Comparison of ENCODE assay signal across 9 cellular contexts in the genomic region with DNA sequence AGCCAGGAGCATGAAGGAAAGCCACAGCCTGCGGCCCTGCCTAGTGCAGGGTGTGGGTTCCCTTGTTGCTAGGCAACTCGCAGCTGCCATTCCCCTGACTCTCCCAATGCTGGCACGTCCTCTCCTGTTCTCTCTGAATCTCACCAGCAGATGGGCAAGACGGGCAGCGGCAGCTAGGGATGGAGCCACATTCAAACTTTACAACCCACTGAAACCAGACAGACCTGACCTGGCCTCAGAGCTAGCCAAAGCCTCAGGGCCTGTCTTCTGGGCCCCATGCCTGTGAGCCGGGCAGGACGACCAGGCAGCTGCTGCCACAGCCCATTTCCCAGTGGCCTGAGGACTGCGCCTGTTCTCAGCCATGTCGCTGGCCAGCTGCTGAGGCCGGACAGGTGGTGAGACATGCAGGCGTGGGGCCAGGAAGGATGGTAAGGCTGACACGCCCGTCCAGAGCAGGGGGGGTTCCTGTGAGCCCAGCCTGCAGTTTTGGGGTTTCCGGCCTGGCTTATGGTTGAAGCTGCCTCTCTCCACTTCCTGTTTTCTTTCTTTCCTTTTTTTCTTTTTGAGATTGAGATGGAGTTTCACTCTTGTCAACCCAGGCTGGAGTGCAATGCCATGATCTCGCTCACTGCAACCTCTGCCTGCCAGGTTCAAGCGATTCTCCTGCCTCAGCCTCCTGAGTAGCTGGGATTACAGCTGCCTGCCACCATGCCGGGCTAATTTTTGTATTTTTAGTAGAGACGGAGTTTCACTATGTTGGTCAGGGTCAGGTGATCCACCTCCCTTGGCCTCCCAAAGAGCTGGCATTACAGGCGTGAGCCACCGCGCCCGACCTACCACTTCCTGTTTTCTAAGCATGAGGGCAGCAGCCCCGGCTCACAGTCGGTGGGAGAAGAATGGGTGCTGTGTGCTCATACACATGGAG. TPM values are rescaled to one million over a fixed set of nuclear protein-coding genes. Genes with fewer than 3 reads are reported as not detected.
DNase-seq lines count a peak whose midpoint lies in the region; ATAC-seq lines count a peak whose summit lies in the region.
"Had no signal": no experiment of that assay in that cellular context is flagged by ENCODE, and none has a peak within 500 bp of the region (broad histone marks: within the 10 kb centered on the region; RNA-seq: fewer than 3 reads in every experiment).

No MANE protein-coding gene starts in this region.

- intact Hi-C loops in sciatic nerve (cut with DNase I): no loop called here

- H3K4me3 Mint-ChIP-seq in activated T-cell treated with anti-CD3 and anti-CD28 coated beads, Interleukin-2, amount 50 U/mL, for 72 hours: peak overlapping the region; percentile 93 to 100
- peak overlapping the region; percentile 96 for H3K4me3 Mint-ChIP-seq in stimulated activated effector memory CD8-positive, alpha-beta T cell treated with anti-CD3 and anti-CD28 coated beads, Interleukin-12 subunit alpha, Interleukin-12 subunit beta, amount 100 ng/mL, for 72 hours
- H3K4me3 Mint-ChIP-seq: neural crest cell had no signal

- no peaks in the 10 kb centered on the region for H3K27me3 ChIP-seq in layer of hippocampus (ENCODE audit: control insufficient read depth, insufficient read depth, low read length)

- ATAC-seq in GM19438 (IDR thresholded peaks at IDR 0.05; ENCODE audit: low read depth, unreplicated experiment) (peak; percentile 64), GM21723 (IDR thresholded peaks at IDR 0.05; ENCODE audit: unreplicated experiment) (no peak), sciatic nerve (no peak)
- peak; percentile 35 for ATAC-seq in activated T-cell treated with anti-CD3 and anti-CD28 coated beads, Interleukin-2, amount 50 U/mL, for 72 hours (replicated peaks in 1 of 2)
- ATAC-seq in stimulated activated effector memory CD8-positive, alpha-beta T cell treated with anti-CD3 and anti-CD28 coated beads, Interleukin-12 subunit alpha, Interleukin-12 subunit beta, amount 100 ng/mL, for 72 hours: peak; percentile 56

- H3K4me1 Mint-ChIP-seq in activated T-cell treated with anti-CD3 and anti-CD28 coated beads, Interleukin-2, amount 50 U/mL, for 72 hours (ENCODE audit: low read depth): peaks cover 58% of the 10 kb centered on the region
- peaks cover 58% of the 10 kb centered on the region for H3K4me1 Mint-ChIP-seq in stimulated activated effector memory CD8-positive, alpha-beta T cell treated with anti-CD3 and anti-CD28 coated beads, Interleukin-12 subunit alpha, Interleukin-12 subunit beta, amount 100 ng/mL, for 72 hours

- DNase-seq in NOMO-1 treated with DMSO at 0.1 percent for 48 hours (lab: John Stamatoyannopoulos, UW; ENCODE audit: unreplicated experiment): peak; percentile 90
- peak; percentile 76 to 79 for DNase-seq in activated T-cell treated with anti-CD3 and anti-CD28 coated beads, Interleukin-2, amount 50 U/mL, for 72 hours
- peak; percentile 48 to 83 for DNase-seq in stimulated activated effector memory CD8-positive, alpha-beta T cell treated with anti-CD3 and anti-CD28 coated beads, Interleukin-12 subunit alpha, Interleukin-12 subunit beta, amount 100 ng/mL, for 72 hours (ENCODE audit: low spot score in 2 of 2)
- no peak for DNase-seq in NCI-H345 treated with DMSO at 0.1 percent for 48 hours (lab: John Stamatoyannopoulos, UW; ENCODE audit: unreplicated experiment)
- DNase-seq in sciatic nerve (ENCODE audit: low spot score): no peak

- peak overlapping the region; percentile 99 for H3K27ac Mint-ChIP-seq in activated T-cell treated with anti-CD3 and anti-CD28 coated beads, Interleukin-2, amount 50 U/mL, for 72 hours
- H3K27ac Mint-ChIP-seq in stimulated activated effector memory CD8-positive, alpha-beta T cell treated with anti-CD3 and anti-CD28 coated beads, Interleukin-12 subunit alpha, Interleukin-12 subunit beta, amount 100 ng/mL, for 72 hours: peak overlapping the region; percentile 99

- H3K27ac ChIP-seq in layer of hippocampus (ENCODE audit: low read depth, low read length): peak overlapping the region; percentile 77

- no peaks in the 10 kb centered on the region for H3K27me3 Mint-ChIP-seq in activated T-cell treated with anti-CD3 and anti-CD28 coated beads, Interleukin-2, amount 50 U/mL, for 72 hours (ENCODE audit: low read depth)

- H3K36me3 Mint-ChIP-seq in activated T-cell treated with anti-CD3 and anti-CD28 coated beads, Interleukin-2, amount 50 U/mL, for 72 hours (ENCODE audit: insufficient read depth in 2 of 2): peaks cover 19 to 42% of the 10 kb centered on the region in 2 donors
- H3K36me3 Mint-ChIP-seq in stimulated activated effector memory CD8-positive, alpha-beta T cell treated with anti-CD3 and anti-CD28 coated beads, Interleukin-12 subunit alpha, Interleukin-12 subunit beta, amount 100 ng/mL, for 72 hours: peaks cover 92% of the 10 kb centered on the region

- no peaks in the 10 kb centered on the region for H3K9me3 Mint-ChIP-seq in activated T-cell treated with anti-CD3 and anti-CD28 coated beads, Interleukin-2, amount 50 U/mL, for 72 hours
- H3K9me3 Mint-ChIP-seq in stimulated activated effector memory CD8-positive, alpha-beta T cell treated with anti-CD3 and anti-CD28 coated beads, Interleukin-12 subunit alpha, Interleukin-12 subunit beta, amount 100 ng/mL, for 72 hours: no peaks in the 10 kb centered on the region
- H3K9me3 Mint-ChIP-seq: neural crest cell had no signal

RNA-seq across cellular contexts. Expression of a gene that starts 4.1 kb away (rescaled TPM):
- 100 to 1,000 TPM; 175 to 179 TPM for total RNA-seq in activated T-cell treated with anti-CD3 and anti-CD28 coated beads, Interleukin-2, amount 50 U/mL, for 72 hours
- total RNA-seq in sciatic nerve: 207 TPM

RNA-seq across cellular contexts. Expression of a gene that starts 42.3 kb away (rescaled TPM):
- 10 to 100 TPM; 10.6 to 16.6 TPM for total RNA-seq in activated T-cell treated with anti-CD3 and anti-CD28 coated beads, Interleukin-2, amount 50 U/mL, for 72 hours
- 11.1 TPM for total RNA-seq in sciatic nerve

RNA-seq across cellular contexts. Expression of a gene that starts 45.9 kb away (rescaled TPM):
- 100 to 1,000 TPM in 1 of 2 donors, 10 to 100 TPM in 1; 96.8 to 127 TPM for total RNA-seq in activated T-cell treated with anti-CD3 and anti-CD28 coated beads, Interleukin-2, amount 50 U/mL, for 72 hours
- 55.5 TPM for total RNA-seq in sciatic nerve

RNA-seq across cellular contexts. Expression of a gene that starts 50.9 kb away (rescaled TPM):
- total RNA-seq in activated T-cell treated with anti-CD3 and anti-CD28 coated beads, Interleukin-2, amount 50 U/mL, for 72 hours: 100 to 1,000 TPM; 144 to 161 TPM
- total RNA-seq in sciatic nerve: 54.6 TPM

Comparison
In these comparisons a context has a peak if more than half of its experiments do, and no peak if none do; other contexts are left out.
1. ATAC-seq: peak in GM19438 (single experiment), activated T-cell treated with anti-CD3 and anti-CD28 coated beads, Interleukin-2, amount 50 U/mL, for 72 hours (2 of 2) and stimulated activated effector memory CD8-positive, alpha-beta T cell treated with anti-CD3 and anti-CD28 coated beads, Interleukin-12 subunit alpha, Interleukin-12 subunit beta, amount 100 ng/mL, for 72 hours (single experiment); none in GM21723 (single experiment) and sciatic nerve (single experiment).
2. DNase-seq: peak in NOMO-1 treated with DMSO at 0.1 percent for 48 hours (single experiment), activated T-cell treated with anti-CD3 and anti-CD28 coated beads, Interleukin-2, amount 50 U/mL, for 72 hours (2 of 2) and stimulated activated effector memory CD8-positive, alpha-beta T cell treated with anti-CD3 and anti-CD28 coated beads, Interleukin-12 subunit alpha, Interleukin-12 subunit beta, amount 100 ng/mL, for 72 hours (2 of 2); none in NCI-H345 treated with DMSO at 0.1 percent for 48 hours (single experiment) and sciatic nerve (single experiment).